1 cellular context compared by ENCODE assay signal in genomic region chr10:103238506-103239252, GRCh38.
TF ChIP-seq lines count a peak whose summit lies in the region.

No MANE protein-coding gene starts in this region.

TF ChIP-seq in HepG2, 621 proteins besides CTCF, POLR2A, EP300 and RAD21 (continued from another document and continues in another):
- TF ChIP-seq AFF4 (CRISPR knock-in tag; IDR thresholded peaks at IDR 0.05) (no peak), JUN (CRISPR knock-in tag; IDR thresholded peaks at IDR 0.05) (no peak), ZNF652 (CRISPR knock-in tag; IDR thresholded peaks at IDR 0.05; ENCODE audit: borderline replicate concordance, low read depth) (no peak), KDM5A (IDR thresholded peaks at IDR 0.05; ENCODE audit: borderline replicate concordance, low read length) (no peak), BRF2 (CRISPR knock-in tag; IDR thresholded peaks at IDR 0.05) (no peak), ZNF646 (CRISPR knock-in tag; IDR thresholded peaks at IDR 0.05) (no peak), CEBPB (IDR thresholded peaks at IDR 0.05; ENCODE audit: borderline replicate concordance, low read depth, low read length) (peak; percentile 45; the same call in 1 of the 2 replicates), HINFP (CRISPR knock-in tag; IDR thresholded peaks at IDR 0.05; ENCODE audit: low read depth) (no peak), ZNF280D (CRISPR knock-in tag; IDR thresholded peaks at IDR 0.05) (no peak), ZNF451 (CRISPR knock-in tag; IDR thresholded peaks at IDR 0.05) (no peak), CHCHD3 (CRISPR knock-in tag; IDR thresholded peaks at IDR 0.05) (no peak), ZNF441 (CRISPR knock-in tag; IDR thresholded peaks at IDR 0.05; ENCODE audit: borderline replicate concordance) (peak; percentile 36; the same call in 1 of the 2 replicates), BCL3 (CRISPR knock-in tag; IDR thresholded peaks at IDR 0.05) (no peak), JARID2 (CRISPR knock-in tag; IDR thresholded peaks at IDR 0.05; ENCODE audit: insufficient replicate concordance) (no peak), CBX5 (CRISPR knock-in tag; IDR thresholded peaks at IDR 0.05; ENCODE audit: borderline replicate concordance) (no peak), RARA (CRISPR knock-in tag; IDR thresholded peaks at IDR 0.05) (no peak), TERF1 (CRISPR knock-in tag; IDR thresholded peaks at IDR 0.05) (no peak), ZNF549 (CRISPR knock-in tag; IDR thresholded peaks at IDR 0.05) (no peak), ZBTB4 (CRISPR knock-in tag; IDR thresholded peaks at IDR 0.05; ENCODE audit: borderline replicate concordance) (no peak), FUBP1 (CRISPR knock-in tag; IDR thresholded peaks at IDR 0.05; ENCODE audit: borderline replicate concordance) (no peak), SMYD3 (CRISPR knock-in tag; IDR thresholded peaks at IDR 0.05) (no peak), ZNF737 (CRISPR knock-in tag; IDR thresholded peaks at IDR 0.05; ENCODE audit: borderline replicate concordance) (no peak), FOXC1 (CRISPR knock-in tag; IDR thresholded peaks at IDR 0.05; ENCODE audit: borderline replicate concordance) (0 out of 2 replicates have a peak, but pooled peaks have one; percentile 42), IRF9 (CRISPR knock-in tag; IDR thresholded peaks at IDR 0.05; ENCODE audit: borderline replicate concordance) (no peak), DNMT1 (CRISPR knock-in tag; IDR thresholded peaks at IDR 0.05) (no peak), ZNF496 (CRISPR knock-in tag; IDR thresholded peaks at IDR 0.05; ENCODE audit: insufficient replicate concordance) (no peak), PHF21A (CRISPR knock-in tag; IDR thresholded peaks at IDR 0.05) (no peak)
